In the genomic region with DNA sequence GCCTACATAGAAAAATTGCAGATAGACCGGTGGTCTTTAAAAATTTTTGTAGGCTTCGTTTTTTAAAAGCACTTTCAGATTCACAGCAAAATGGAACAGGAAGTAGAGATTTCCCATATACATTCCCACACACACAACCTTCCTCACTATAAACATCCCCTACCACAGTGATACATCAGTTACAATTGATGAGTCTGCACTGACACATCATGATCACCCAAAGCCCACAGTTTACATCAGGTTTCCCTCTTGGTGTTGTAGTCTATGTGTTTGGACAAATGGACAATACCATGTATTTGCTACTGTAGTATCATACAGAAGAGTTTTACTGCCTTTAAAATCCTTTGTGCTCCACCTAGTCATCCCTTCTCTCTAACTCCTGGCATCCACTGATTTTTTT, we compare ENCODE assay signal across 29 cellular contexts.
"Had no signal": no experiment of that assay in that cellular context is flagged by ENCODE, and none has a peak within 500 bp of the region (broad histone marks: within the 10 kb centered on the region; RNA-seq: fewer than 3 reads in every experiment).

No MANE protein-coding gene starts in this region.

- H3K9me3 Mint-ChIP-seq: activated CD4-positive, alpha-beta memory T cell treated with anti-CD3 and anti-CD28 coated beads, Interleukin-2, amount 10 ng/mL, durations not matched to agents 7 days and 5 days; activated CD4-positive, alpha-beta T cell treated with anti-CD3 and anti-CD28 coated beads, Interleukin-2, amount 10 ng/mL, durations not matched to agents 24 days and 14 days; activated naive CD4-positive, alpha-beta T cell treated with anti-CD3 and anti-CD28 coated beads, Interleukin-2, amount 50 U/mL, for 24 hours; activated naive CD8-positive, alpha-beta T cell treated with anti-CD3 and anti-CD28 coated beads, Interleukin-2, amount 50 U/mL, for 24 hours; activated T-cell treated with anti-CD3 and anti-CD28 coated beads, Interleukin-2, amount 50 U/mL, for 24 hours; effector memory CD8-positive, alpha-beta T cell; neural crest cell had no signal

- H3K36me3 Mint-ChIP-seq: activated naive CD4-positive, alpha-beta T cell treated with anti-CD3 and anti-CD28 coated beads, Interleukin-2, amount 50 U/mL, for 24 hours; naive thymus-derived CD4-positive, alpha-beta T cell had no signal

- H3K9me3 ChIP-seq: gastroesophageal sphincter, psoas muscle, suprapubic skin, tibial artery, upper lobe of right lung had no signal

- H3K27ac ChIP-seq: gastroesophageal sphincter, hepatocyte, parathyroid adenoma, psoas muscle, suprapubic skin, tibial artery, upper lobe of right lung had no signal

- H3K27me3 Mint-ChIP-seq: activated CD4-positive, alpha-beta memory T cell treated with anti-CD3 and anti-CD28 coated beads, Interleukin-2, amount 10 ng/mL, durations not matched to agents 7 days and 5 days had no signal

- H3K27ac Mint-ChIP-seq: activated CD4-positive, alpha-beta memory T cell treated with anti-CD3 and anti-CD28 coated beads, Interleukin-2, amount 10 ng/mL, durations not matched to agents 7 days and 5 days; activated CD4-positive, alpha-beta T cell treated with anti-CD3 and anti-CD28 coated beads, Interleukin-2, amount 10 ng/mL, durations not matched to agents 24 days and 14 days; activated naive CD4-positive, alpha-beta T cell treated with anti-CD3 and anti-CD28 coated beads, Interleukin-2, amount 50 U/mL, for 24 hours; activated naive CD8-positive, alpha-beta T cell treated with anti-CD3 and anti-CD28 coated beads, Interleukin-2, amount 50 U/mL, for 24 hours; activated T-cell treated with anti-CD3 and anti-CD28 coated beads, Interleukin-2, amount 50 U/mL, for 24 hours; effector memory CD8-positive, alpha-beta T cell had no signal

- H2AFZ ChIP-seq: hepatocyte, parathyroid adenoma had no signal

- H3K4me1 Mint-ChIP-seq: activated CD4-positive, alpha-beta memory T cell treated with anti-CD3 and anti-CD28 coated beads, Interleukin-2, amount 10 ng/mL, durations not matched to agents 7 days and 5 days; activated CD4-positive, alpha-beta T cell treated with anti-CD3 and anti-CD28 coated beads, Interleukin-2, amount 10 ng/mL, durations not matched to agents 24 days and 14 days; activated naive CD4-positive, alpha-beta T cell treated with anti-CD3 and anti-CD28 coated beads, Interleukin-2, amount 50 U/mL, for 24 hours; activated naive CD8-positive, alpha-beta T cell treated with anti-CD3 and anti-CD28 coated beads, Interleukin-2, amount 50 U/mL, for 24 hours; naive thymus-derived CD4-positive, alpha-beta T cell; neural crest cell had no signal

- H3K9ac ChIP-seq: parathyroid adenoma had no signal

- H3K4me3 Mint-ChIP-seq: activated CD4-positive, alpha-beta memory T cell treated with anti-CD3 and anti-CD28 coated beads, Interleukin-2, amount 10 ng/mL, durations not matched to agents 7 days and 5 days; activated CD4-positive, alpha-beta T cell treated with anti-CD3 and anti-CD28 coated beads, Interleukin-2, amount 10 ng/mL, durations not matched to agents 24 days and 14 days; activated naive CD4-positive, alpha-beta T cell treated with anti-CD3 and anti-CD28 coated beads, Interleukin-2, amount 50 U/mL, for 24 hours; activated naive CD8-positive, alpha-beta T cell treated with anti-CD3 and anti-CD28 coated beads, Interleukin-2, amount 50 U/mL, for 24 hours; activated T-cell treated with anti-CD3 and anti-CD28 coated beads, Interleukin-2, amount 50 U/mL, for 24 hours; effector memory CD8-positive, alpha-beta T cell; naive thymus-derived CD4-positive, alpha-beta T cell; neural crest cell had no signal

- H3K27me3 ChIP-seq: hepatocyte, suprapubic skin, upper lobe of right lung had no signal

- H3K4me1 ChIP-seq: gastroesophageal sphincter, parathyroid adenoma, psoas muscle, suprapubic skin, tibial artery, upper lobe of right lung had no signal

- H3K4me3 ChIP-seq: gastroesophageal sphincter, hepatocyte, psoas muscle, suprapubic skin, tibial artery, upper lobe of right lung had no signal

- DNase-seq: activated CD4-positive, alpha-beta memory T cell treated with anti-CD3 and anti-CD28 coated beads, Interleukin-2, amount 10 ng/mL, durations not matched to agents 7 days and 5 days; activated CD4-positive, alpha-beta T cell treated with anti-CD3 and anti-CD28 coated beads, Interleukin-2, amount 10 ng/mL, durations not matched to agents 24 days and 14 days; activated CD4-positive, CD25-positive, alpha-beta regulatory T cell treated with anti-CD3 and anti-CD28 coated beads, Interleukin-2, amount 50 U/mL, for 72 hours; activated CD8-positive, alpha-beta memory T cell treated with anti-CD3 and anti-CD28 coated beads, Interleukin-2, amount 50 U/mL, for 48 hours; activated naive CD8-positive, alpha-beta T cell treated with anti-CD3 and anti-CD28 coated beads, Interleukin-2, amount 50 U/mL, for 24 hours; activated T-cell treated with anti-CD3 and anti-CD28 coated beads, Interleukin-2, amount 50 U/mL, for 24 hours; amygdala; caudate nucleus; cortex of kidney; effector memory CD8-positive, alpha-beta T cell; erythroblast; kidney; left colon; midbrain; naive thymus-derived CD4-positive, alpha-beta T cell; occipital lobe; psoas muscle; stimulated activated CD4-positive, alpha-beta T cell treated with anti-CD3 and anti-CD28 coated beads, Interleukin-15, amount 100 ng/mL, for 24 hours; stimulated activated CD4-positive, alpha-beta T cell treated with anti-CD3 and anti-CD28 coated beads, Interleukin-2, amount 100 ng/mL, for 24 hours; stimulated activated naive CD4-positive, alpha-beta T cell; T1000; tibial artery; upper lobe of right lung had no signal

- ATAC-seq: activated naive CD8-positive, alpha-beta T cell treated with anti-CD3 and anti-CD28 coated beads, Interleukin-2, amount 50 U/mL, for 24 hours; effector memory CD8-positive, alpha-beta T cell; gastroesophageal sphincter; left colon; naive thymus-derived CD4-positive, alpha-beta T cell; psoas muscle; upper lobe of right lung had no signal

- H3K36me3 ChIP-seq: gastroesophageal sphincter, suprapubic skin, tibial artery, upper lobe of right lung had no signal

- H3K79me2 ChIP-seq: hepatocyte, parathyroid adenoma had no signal

- H3K4me2 ChIP-seq: hepatocyte had no signal

- FAIRE-seq: kidney had no signal
